Comparison of ENCODE assay signal across 34 cellular contexts in genomic region chr1:30395631-30396030, GRCh38.
"Had no signal": no experiment of that assay in that cellular context is flagged by ENCODE, and none has a peak within 500 bp of the region (broad histone marks: within the 10 kb centered on the region; RNA-seq: fewer than 3 reads in every experiment).

No MANE protein-coding gene starts in this region.

- H3K36me3 ChIP-seq: MG63 had no signal

- H3K27ac ChIP-seq: KMS-11 had no signal

- DNase-seq: Karpas-422, Kasumi-1, KG1, MG63, MM.1S, MV-4-11, NCI-H1048, NCI-H1092, NCI-H1092 treated with DMSO at 0.1 percent for 48 hours, NCI-H1105, NCI-H1105 treated with DMSO at 0.1 percent for 48 hours, NCI-H1417, NCI-H1417 treated with DMSO at 0.1 percent for 48 hours, NCI-H1436, NCI-H1436 treated with DMSO at 0.1 percent for 48 hours, NCI-H146, NCI-H1694, NCI-H1694 treated with DMSO at 0.1 percent for 48 hours, NCI-H187, NCI-H187 treated with DMSO at 0.1 percent for 48 hours, NCI-H1930, NCI-H2029, NCI-H2029 treated with DMSO at 0.1 percent for 48 hours, NCI-H2081, NCI-H2081 treated with DMSO at 0.1 percent for 48 hours, NCI-H2107, NCI-H2171, NCI-H2171 treated with DMSO at 0.1 percent for 48 hours, NCI-H2227 treated with DMSO at 0.1 percent for 48 hours, NCI-H226, NCI-H345, NCI-H446, NCI-H446 treated with DMSO at 0.1 percent for 48 hours had no signal

- H3K4me3 ChIP-seq: MG63 had no signal
